ENCODE assay signal across 6 cellular contexts in genomic region chrX:136934652-136935051, GRCh38. TPM values are rescaled to one million over a fixed set of nuclear protein-coding genes. Genes with fewer than 3 reads are reported as not detected.
DNase-seq lines count a peak whose midpoint lies in the region; ATAC-seq and TF ChIP-seq lines count a peak whose summit lies in the region.
"Not testable (repeated sequence)": the region's sequence is repeated elsewhere in the genome, so short reads cannot be mapped to it uniquely, and the experiment has no call there.

No MANE protein-coding gene starts in this region.

- not testable (repeated sequence) for H3K27me3 Mint-ChIP-seq in activated CD4-positive, alpha-beta T cell treated with anti-CD3 and anti-CD28 coated beads, Interleukin-2, amount 10 ng/mL, durations not matched to agents 7 days and 5 days; activated T-cell treated with anti-CD3 and anti-CD28 coated beads, Interleukin-2, amount 50 U/mL, for 24 hours; central memory CD8-positive, alpha-beta T cell; nephron progenitor cell (ENCODE audit: low read depth, poor library complexity)

- not testable (repeated sequence) for H3K9me3 Mint-ChIP-seq in activated CD4-positive, alpha-beta T cell treated with anti-CD3 and anti-CD28 coated beads, Interleukin-2, amount 10 ng/mL, durations not matched to agents 7 days and 5 days; activated T-cell treated with anti-CD3 and anti-CD28 coated beads, Interleukin-2, amount 50 U/mL, for 24 hours; central memory CD8-positive, alpha-beta T cell
- peaks cover 61% of the 10 kb centered on the region for H3K9me3 Mint-ChIP-seq in nephron progenitor cell

- CTCF ChIA-PET in activated CD4-positive, alpha-beta T cell treated with anti-CD3 and anti-CD28 coated beads, Interleukin-2, amount 10 ng/mL, durations not matched to agents 7 days and 5 days (lab: Charles Lee): not testable (repeated sequence)

- H3K27ac Mint-ChIP-seq in activated CD4-positive, alpha-beta T cell treated with anti-CD3 and anti-CD28 coated beads, Interleukin-2, amount 10 ng/mL, durations not matched to agents 7 days and 5 days: peak overlapping the region; percentile 89
- peak overlapping the region; percentile 62 for H3K27ac Mint-ChIP-seq in activated T-cell treated with anti-CD3 and anti-CD28 coated beads, Interleukin-2, amount 50 U/mL, for 24 hours
- H3K27ac Mint-ChIP-seq in central memory CD8-positive, alpha-beta T cell (ENCODE audit: low read depth): peak overlapping the region; percentile 94
- H3K27ac Mint-ChIP-seq in nephron progenitor cell: peak overlapping the region; percentile 54

- POLR2A ChIA-PET in activated CD4-positive, alpha-beta T cell treated with anti-CD3 and anti-CD28 coated beads, Interleukin-2, amount 10 ng/mL, durations not matched to agents 7 days and 5 days (lab: Charles Lee): not testable (repeated sequence)

- H3K4me3 Mint-ChIP-seq in activated CD4-positive, alpha-beta T cell treated with anti-CD3 and anti-CD28 coated beads, Interleukin-2, amount 10 ng/mL, durations not matched to agents 7 days and 5 days; activated T-cell treated with anti-CD3 and anti-CD28 coated beads, Interleukin-2, amount 50 U/mL, for 24 hours; central memory CD8-positive, alpha-beta T cell; nephron progenitor cell: not testable (repeated sequence)

- H3K36me3 Mint-ChIP-seq in activated CD4-positive, alpha-beta T cell treated with anti-CD3 and anti-CD28 coated beads, Interleukin-2, amount 10 ng/mL, durations not matched to agents 7 days and 5 days (ENCODE audit: low read depth): peaks cover 14% of the 10 kb centered on the region
- not testable (repeated sequence) for H3K36me3 Mint-ChIP-seq in activated T-cell treated with anti-CD3 and anti-CD28 coated beads, Interleukin-2, amount 50 U/mL, for 24 hours (ENCODE audit: low read depth); central memory CD8-positive, alpha-beta T cell (ENCODE audit: insufficient read depth)
- H3K36me3 Mint-ChIP-seq in nephron progenitor cell (ENCODE audit: low read depth): peaks cover 48% of the 10 kb centered on the region

- H3K4me1 Mint-ChIP-seq in activated CD4-positive, alpha-beta T cell treated with anti-CD3 and anti-CD28 coated beads, Interleukin-2, amount 10 ng/mL, durations not matched to agents 7 days and 5 days: peaks cover 23% of the 10 kb centered on the region
- peaks cover 16% of the 10 kb centered on the region for H3K4me1 Mint-ChIP-seq in activated T-cell treated with anti-CD3 and anti-CD28 coated beads, Interleukin-2, amount 50 U/mL, for 24 hours (ENCODE audit: low read depth)
- H3K4me1 Mint-ChIP-seq in central memory CD8-positive, alpha-beta T cell: peaks cover 12% of the 10 kb centered on the region
- not testable (repeated sequence) for H3K4me1 Mint-ChIP-seq in nephron progenitor cell

- DNase-seq in activated CD4-positive, alpha-beta T cell treated with anti-CD3 and anti-CD28 coated beads, Interleukin-2, amount 10 ng/mL, durations not matched to agents 7 days and 5 days; activated T-cell treated with anti-CD3 and anti-CD28 coated beads, Interleukin-2, amount 50 U/mL, for 24 hours; central memory CD8-positive, alpha-beta T cell (ENCODE audit: low spot score in 2 of 2); nephron progenitor cell: not testable (repeated sequence)

- TF ChIP-seq CTCF in nephron progenitor cell (IDR thresholded peaks at IDR 0.05): not testable (repeated sequence)

- ATAC-seq in GM18867 (IDR thresholded peaks at IDR 0.05; ENCODE audit: unreplicated experiment): peak; percentile 46
- ATAC-seq in HG03442 (IDR thresholded peaks at IDR 0.05; ENCODE audit: unreplicated experiment): peak; percentile 39
- not testable (repeated sequence) for ATAC-seq in central memory CD8-positive, alpha-beta T cell (replicated peaks; ENCODE audit: extremely low read depth, poor library complexity, severe bottlenecking)

RNA-seq across cellular contexts. Expression of gene RBMX, which starts 54.1 kb away (rescaled TPM):
- 100 to 1,000 TPM; 281 to 316 TPM for total RNA-seq in activated CD4-positive, alpha-beta T cell treated with anti-CD3 and anti-CD28 coated beads, Interleukin-2, amount 10 ng/mL, durations not matched to agents 7 days and 5 days
